ENCODE assay signal across 11 cellular contexts in the genomic region with DNA sequence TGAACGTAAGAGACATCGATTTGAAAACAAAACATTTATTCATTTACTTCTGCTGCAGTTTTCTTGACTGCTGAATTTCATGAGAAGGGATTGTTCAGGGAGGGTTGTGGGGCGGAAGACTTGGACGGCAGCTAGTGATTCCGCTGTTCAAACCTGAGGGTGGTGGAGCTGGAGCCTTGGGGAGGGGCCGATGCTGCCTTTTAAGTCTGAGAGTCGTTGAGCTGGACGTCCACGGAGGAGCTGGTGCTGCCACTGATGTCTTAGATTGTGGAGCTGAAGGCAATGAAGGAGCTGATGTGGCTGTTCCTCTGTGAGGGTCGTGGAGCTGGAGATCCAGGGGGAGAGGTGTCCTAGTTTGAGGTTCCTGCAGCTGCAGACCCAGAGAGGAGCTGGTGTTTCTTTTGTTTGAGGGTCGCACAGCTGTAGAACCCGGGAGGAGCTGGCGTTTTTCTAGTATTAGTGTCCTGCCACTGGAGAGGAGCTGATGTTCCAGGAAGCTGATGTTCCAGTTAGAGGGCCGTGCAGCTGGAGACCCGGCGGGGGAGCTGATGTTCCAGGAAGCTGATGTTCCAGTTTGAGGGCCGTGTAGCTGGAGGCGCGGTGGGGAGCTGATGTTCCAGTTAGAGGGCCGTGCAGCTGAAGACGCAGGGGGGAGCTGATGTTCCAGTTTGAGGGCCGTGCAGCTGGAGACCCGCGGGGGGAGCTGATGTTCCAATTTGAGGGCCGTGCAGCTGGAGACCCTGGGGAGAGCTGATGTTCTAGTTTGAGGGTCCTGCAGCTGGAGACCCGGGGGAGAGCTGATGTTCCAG.
A peak's percentile ranks its signal among the peaks of the same experiment; 100 is the strongest.
DNase-seq lines count a peak whose midpoint lies in the region; ATAC-seq, FAIRE-seq and TF ChIP-seq lines count a peak whose summit lies in the region.
"Had no signal": no experiment of that assay in that cellular context is flagged by ENCODE, and none has a peak within 500 bp of the region (broad histone marks: within the 10 kb centered on the region; RNA-seq: fewer than 3 reads in every experiment).

No MANE protein-coding gene starts in this region.

- peak; percentile 91 for TF ChIP-seq RAD21 in HepG2 (CRISPR knock-in tag; IDR thresholded peaks at IDR 0.05)

- DNase-seq in Ammon's horn (ENCODE audit: low spot score) (peak; percentile 56), HT-29 (ENCODE audit: low spot score) (peak; percentile 2), HepG2 (ENCODE audit: low spot score) (peak; percentile 63), frontal cortex (ENCODE audit: low spot score in 2 of 2) (no peak), GM12891 (ENCODE audit: insufficient read length, low spot score) (no peak)
- DNase-seq in activated CD4-positive, alpha-beta T cell treated with anti-CD3 and anti-CD28 coated beads, Interleukin-2, amount 50 U/mL, for 4 hours = no peak
- DNase-seq: DMS79 treated with DMSO at 0.1 percent for 48 hours, NCI-H2029 had no signal

- no peaks in the 10 kb centered on the region for H3K36me3 ChIP-seq in HepG2 (replicated peaks in 1 of 2; ENCODE audit: control insufficient read depth in 1 of 2, insufficient read depth in 2 of 2, low read length in 2 of 2)

- H3K4me3 ChIP-seq in HepG2 (replicated peaks in 1 of 3; ENCODE audit: insufficient read depth in 1 of 3, low read depth in 2 of 3, low read length in 3 of 3) = peak overlapping the region in 1 of 3 experiments; percentile 45; a peak in 1 of 6 replicates

- peak; percentile 98 for TF ChIP-seq CTCF in HepG2 (CRISPR knock-in tag; IDR thresholded peaks at IDR 0.05)

- BruUV-seq in HepG2 (replicated peaks; lab: Mats Ljungman, UMichigan) = no TSS peak

- H3K9me3 Mint-ChIP-seq in activated T-helper 17 cell treated with anti-CD3 and anti-CD28 coated beads, Interleukin-2, amount 50 U/mL, for 72 hours = no peaks in the 10 kb centered on the region

- H3K27ac Mint-ChIP-seq in activated T-helper 17 cell treated with anti-CD3 and anti-CD28 coated beads, Interleukin-2, amount 50 U/mL, for 72 hours = peak overlapping the region; percentile 9
- H3K27ac Mint-ChIP-seq: activated naive CD4-positive, alpha-beta T cell treated with anti-CD3 and anti-CD28 coated beads, Interleukin-2, amount 10 ng/mL, durations not matched to agents 7 days and 5 days had no signal

- CTCF ChIA-PET in HepG2 (lab: Yijun Ruan, JAX; ENCODE audit: low intra/inter-chr PET ratio, low total read pairs) = no interaction called here

- no peak for ATAC-seq in activated T-helper 17 cell treated with anti-CD3 and anti-CD28 coated beads, Interleukin-2, amount 50 U/mL, for 72 hours (replicated peaks)
- ATAC-seq in HepG2 (peak; percentile 85), GM21367 (IDR thresholded peaks at IDR 0.05; ENCODE audit: unreplicated experiment) (no peak)

- H3K4me2 ChIP-seq in HepG2 (ENCODE audit: low read depth, low read length) = peak overlapping the region; percentile 55

- TF ChIP-seq EP300 in HepG2 (IDR thresholded peaks at IDR 0.05; ENCODE audit: low read depth in 2 of 2, low read length in 2 of 2) (no peak), HepG2 (CRISPR knock-in tag; IDR thresholded peaks at IDR 0.05; ENCODE audit: borderline replicate concordance) (no peak)

- H3K9ac ChIP-seq in HepG2 (ENCODE audit: insufficient read depth, low read depth, low read length) = no peak overlapping the region

- TF ChIP-seq POLR2A in HepG2 (IDR thresholded peaks at IDR 0.05; ENCODE audit: insufficient read depth in 1 of 2, low read depth in 2 of 2, low read length in 2 of 2) (no peak), GM12891 (IDR thresholded peaks at IDR 0.05; ENCODE audit: low read depth, low read length) (no peak)

- no peaks in the 10 kb centered on the region for H4K20me1 ChIP-seq in HepG2 (ENCODE audit: insufficient read depth, low read length)

- H3K4me3 Mint-ChIP-seq in activated T-helper 17 cell treated with anti-CD3 and anti-CD28 coated beads, Interleukin-2, amount 50 U/mL, for 72 hours = no peak overlapping the region
- H3K4me3 Mint-ChIP-seq: activated naive CD4-positive, alpha-beta T cell treated with anti-CD3 and anti-CD28 coated beads, Interleukin-2, amount 10 ng/mL, durations not matched to agents 7 days and 5 days had no signal

- no peaks in the 10 kb centered on the region for H3K9me3 ChIP-seq in HepG2 (ENCODE audit: low read length)

- FAIRE-seq in HepG2 (lab: Jason Lieb, UNC) = no peak
- no peak for FAIRE-seq in frontal cortex (lab: Jason Lieb, UNC)
- no peak for FAIRE-seq in GM12891 (lab: Jason Lieb, UNC)

- peaks cover 20% of the 10 kb centered on the region for H3K27me3 Mint-ChIP-seq in activated T-helper 17 cell treated with anti-CD3 and anti-CD28 coated beads, Interleukin-2, amount 50 U/mL, for 72 hours

- WGBS in HepG2 (ENCODE audit: low lambda C conversion rate) = 34% methylated on average over 20 of the region's 26 CpGs

- intact Hi-C loops in HepG2 (cut with micrococcal nuclease; ENCODE audit: unreplicated experiment) = loop anchor here (2.0 to 5.0 kb wide), 2 partner anchors 70 to 72 kb away; no protein-coding TSS in a partner anchor

- POLR2A ChIA-PET in HepG2 (lab: Yijun Ruan, JAX) = interaction anchor here (1.6 kb wide), 1 partner anchor 61 kb away, joined by 5 read pairs; no protein-coding TSS in a partner anchor

- no peak overlapping the region for H3K27ac ChIP-seq in HepG2 (ENCODE audit: extremely low read length, insufficient read depth, low read length)

- no peaks in the 10 kb centered on the region for H3K79me2 ChIP-seq in HepG2 (ENCODE audit: insufficient read depth, low read length)

- H3K27me3 ChIP-seq in HepG2 (ENCODE audit: control insufficient read depth in 1 of 2, insufficient read depth in 2 of 2, low read length in 2 of 2) = peaks cover 3 to 67% of the 10 kb centered on the region in 2 experiments; a peak in 4 of 5 replicates

- no peak overlapping the region for H2AFZ ChIP-seq in HepG2 (ENCODE audit: low read length)

- no peaks in the 10 kb centered on the region for H3K36me3 Mint-ChIP-seq in activated T-helper 17 cell treated with anti-CD3 and anti-CD28 coated beads, Interleukin-2, amount 50 U/mL, for 72 hours (ENCODE audit: low read depth)
- H3K36me3 Mint-ChIP-seq: activated naive CD4-positive, alpha-beta T cell treated with anti-CD3 and anti-CD28 coated beads, Interleukin-2, amount 10 ng/mL, durations not matched to agents 7 days and 5 days had no signal

- in situ Hi-C loops in HepG2 (cut with HindIII; ENCODE audit: extremely low pct_ligation_motif_present, low pct_unique_long_range_greater_than_20kb) = no loop called here

- no peaks in the 10 kb centered on the region for H3K4me1 Mint-ChIP-seq in activated T-helper 17 cell treated with anti-CD3 and anti-CD28 coated beads, Interleukin-2, amount 50 U/mL, for 72 hours

- H3K4me1 ChIP-seq in HepG2 (ENCODE audit: insufficient read depth, low read length) = peaks cover 41% of the 10 kb centered on the region

TF ChIP-seq in HepG2, 621 proteins besides CTCF, POLR2A, EP300 and RAD21 (continues in another document):
- TF ChIP-seq, protein P1, sequence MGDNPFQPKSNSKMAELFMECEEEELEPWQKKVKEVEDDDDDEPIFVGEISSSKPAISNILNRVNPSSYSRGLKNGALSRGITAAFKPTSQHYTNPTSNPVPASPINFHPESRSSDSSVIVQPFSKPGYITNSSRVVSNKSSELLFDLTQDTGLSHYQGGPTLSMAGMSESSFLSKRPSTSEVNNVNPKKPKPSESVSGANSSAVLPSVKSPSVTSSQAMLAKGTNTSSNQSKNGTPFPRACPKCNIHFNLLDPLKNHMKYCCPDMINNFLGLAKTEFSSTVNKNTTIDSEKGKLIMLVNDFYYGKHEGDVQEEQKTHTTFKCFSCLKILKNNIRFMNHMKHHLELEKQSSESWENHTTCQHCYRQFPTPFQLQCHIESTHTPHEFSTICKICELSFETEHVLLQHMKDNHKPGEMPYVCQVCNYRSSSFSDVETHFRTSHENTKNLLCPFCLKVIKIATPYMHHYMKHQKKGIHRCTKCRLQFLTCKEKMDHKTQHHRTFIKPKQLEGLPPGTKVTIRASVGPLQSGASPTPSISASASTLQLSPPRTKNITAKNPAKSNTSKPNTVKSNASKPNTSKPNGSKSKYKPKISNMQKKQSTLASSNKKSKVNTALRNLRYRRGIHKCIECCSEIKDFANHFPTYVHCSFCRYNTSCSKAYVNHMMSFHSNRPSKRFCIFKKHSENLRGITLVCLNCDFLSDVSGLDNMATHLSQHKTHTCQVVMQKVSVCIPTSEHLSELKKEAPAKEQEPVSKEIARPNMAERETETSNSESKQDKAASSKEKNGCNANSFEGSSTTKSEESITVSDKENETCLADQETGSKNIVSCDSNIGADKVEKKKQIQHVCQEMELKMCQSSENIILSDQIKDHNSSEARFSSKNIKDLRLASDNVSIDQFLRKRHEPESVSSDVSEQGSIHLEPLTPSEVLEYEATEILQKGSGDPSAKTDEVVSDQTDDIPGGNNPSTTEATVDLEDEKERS (CRISPR knock-in tag; IDR thresholded peaks at IDR 0.05) = no peak

TF ChIP-seq in GM12891, 5 proteins besides CTCF, POLR2A, EP300 and RAD21:
- TF ChIP-seq POU2F2 (IDR thresholded peaks at IDR 0.05; ENCODE audit: low read depth, low read length) (no peak), POLR2AphosphoS5 (IDR thresholded peaks at IDR 0.05; ENCODE audit: low read depth, low read length) (no peak), PAX5 (IDR thresholded peaks at IDR 0.05; ENCODE audit: insufficient read depth, low read length, severe bottlenecking) (no peak), SPI1 (IDR thresholded peaks at IDR 0.05; ENCODE audit: low read depth, low read length) (no peak)
TF ChIP-seq in GM12891: peak in this region for 0.

Comparison
In these comparisons a context has a peak if more than half of its experiments do, and no peak if none do; other contexts are left out.
1. DNase-seq: peak in Ammon's horn (single experiment), HT-29 (single experiment) and HepG2 (single experiment); none in frontal cortex (0 of 2), activated CD4-positive, alpha-beta T cell treated with anti-CD3 and anti-CD28 coated beads, Interleukin-2, amount 50 U/mL, for 4 hours (0 of 2) and GM12891 (single experiment).